Comparison of ENCODE assay signal across 8 cellular contexts in the genomic region with DNA sequence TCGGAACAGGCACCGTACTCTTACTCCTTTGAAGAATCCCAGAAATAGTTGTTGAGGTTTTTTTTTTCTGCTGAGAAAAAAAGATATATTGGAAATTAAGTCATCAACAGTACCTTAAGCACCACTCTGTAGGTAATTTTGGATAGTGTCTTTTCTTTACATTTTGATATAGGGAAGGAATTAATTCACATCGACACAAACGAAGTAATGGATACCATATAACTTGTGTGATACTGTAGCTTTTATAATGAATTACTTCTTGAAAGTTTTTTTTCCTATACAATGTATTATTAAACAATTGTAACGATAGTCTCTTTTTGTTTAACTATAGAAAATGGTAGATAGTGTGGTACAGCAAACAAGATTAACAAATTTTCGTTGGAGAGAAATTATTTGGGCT. TPM values are rescaled to one million over a fixed set of nuclear protein-coding genes. Genes with fewer than 3 reads are reported as not detected.
DNase-seq lines count a peak whose midpoint lies in the region; ATAC-seq, FAIRE-seq and TF ChIP-seq lines count a peak whose summit lies in the region.

No MANE protein-coding gene starts in this region.

- peak overlapping the region; percentile 61 for H3K27ac Mint-ChIP-seq in Caco-2 (ENCODE audit: unreplicated experiment)

- no peak for DNase-seq in Caco-2
- no peak for DNase-seq in RWPE2 (ENCODE audit: low spot score)
- no peak for DNase-seq in esophagus squamous epithelium (lab: John Stamatoyannopoulos, UW)
- DNase-seq in prostate gland (ENCODE audit: low spot score), result no peak
- DNase-seq in HTR-8/SVneo (ENCODE audit: insufficient read length, low spot score), result no peak
- no peak for DNase-seq in AG20443 (ENCODE audit: low spot score)

- TF ChIP-seq CTCF in Caco-2 (IDR thresholded peaks at IDR 0.05; ENCODE audit: insufficient read depth in 1 of 2, low read depth in 1 of 2, low read length in 1 of 2, severe bottlenecking in 1 of 2, unreplicated experiment in 1 of 2), result no peak
- TF ChIP-seq CTCF in RWPE2 (IDR thresholded peaks at IDR 0.05; ENCODE audit: poor library complexity, severe bottlenecking), result no peak
- no peak for TF ChIP-seq CTCF in esophagus squamous epithelium (IDR thresholded peaks at IDR 0.05)
- no peak for TF ChIP-seq CTCF in prostate gland (IDR thresholded peaks at IDR 0.05)

- WGBS in esophagus squamous epithelium, 2 donors, result 36 to 57% methylated on average over 6 of the region's 6 CpGs
- 55% methylated on average over 6 of the region's 6 CpGs for WGBS in prostate gland

- no TSS peak for BruUV-seq in Caco-2 (replicated peaks; lab: Mats Ljungman, UMichigan)

- peak overlapping the region; percentile 97 for H3K4me3 Mint-ChIP-seq in Caco-2 (ENCODE audit: unreplicated experiment)

- H3K27ac ChIP-seq in RWPE2 (ENCODE audit: poor library complexity, severe bottlenecking) (peak overlapping the region; percentile 84), esophagus squamous epithelium (peak overlapping the region in 3 of 4 donors; percentile 98 to 99 (median 98)), prostate gland (peak overlapping the region; percentile 96)

- no peak for FAIRE-seq in HTR-8/SVneo (lab: Jason Lieb, UNC)

- TF ChIP-seq POLR2A in esophagus squamous epithelium (IDR thresholded peaks at IDR 0.05), result no peak
- TF ChIP-seq POLR2A in prostate gland (IDR thresholded peaks at IDR 0.05), result no peak

- H3K4me1 Mint-ChIP-seq in Caco-2 (ENCODE audit: low read depth, unreplicated experiment), result peaks cover 19% of the 10 kb centered on the region

- H3K27me3 ChIP-seq in Caco-2 (replicated peaks; ENCODE audit: control insufficient read depth, insufficient read depth, low read length) (no peaks in the 10 kb centered on the region), RWPE2 (ENCODE audit: insufficient read depth, poor library complexity, severe bottlenecking) (no peaks in the 10 kb centered on the region), esophagus squamous epithelium (no peaks in the 10 kb centered on the region), prostate gland (replicated peaks; ENCODE audit: insufficient read depth) (no peaks in the 10 kb centered on the region)

- CTCF ChIA-PET in Caco-2 (lab: Charles Lee), result interaction anchor here (0.6 to 1.0 kb wide), 3 partner anchors 66 to 376 kb away, joined by 3 to 14 read pairs (median 5); no protein-coding TSS in a partner anchor

- no peaks in the 10 kb centered on the region for H3K27me3 Mint-ChIP-seq in Caco-2 (ENCODE audit: insufficient read depth, unreplicated experiment)

- H3K4me1 ChIP-seq in Caco-2, result peaks cover 9% of the 10 kb centered on the region
- H3K4me1 ChIP-seq in RWPE2 (ENCODE audit: insufficient read depth, poor library complexity, severe bottlenecking), result peaks cover 19% of the 10 kb centered on the region
- H3K4me1 ChIP-seq in esophagus squamous epithelium, result peaks cover 0 to 42% (median 17%) of the 10 kb centered on the region in 3 donors
- H3K4me1 ChIP-seq in prostate gland (replicated peaks), result peaks cover 4% of the 10 kb centered on the region

- H3K9me3 ChIP-seq in Caco-2 (no peaks in the 10 kb centered on the region), RWPE2 (ENCODE audit: severe bottlenecking) (no peaks in the 10 kb centered on the region), esophagus squamous epithelium (no peaks in the 10 kb centered on the region), prostate gland (no peaks in the 10 kb centered on the region)

- H3K36me3 ChIP-seq in Caco-2 (ENCODE audit: control insufficient read depth, insufficient read depth, low read length), result no peaks in the 10 kb centered on the region
- peaks cover 4% of the 10 kb centered on the region for H3K36me3 ChIP-seq in RWPE2 (ENCODE audit: low read depth)
- H3K36me3 ChIP-seq in esophagus squamous epithelium, result no peaks in the 10 kb centered on the region
- H3K36me3 ChIP-seq in prostate gland, result no peaks in the 10 kb centered on the region

- peak overlapping the region; percentile 70 for H3K4me3 ChIP-seq in Caco-2 (ENCODE audit: low read depth, low read length)
- H3K4me3 ChIP-seq in RWPE2 (ENCODE audit: severe bottlenecking), result peak overlapping the region; percentile 84
- H3K4me3 ChIP-seq in esophagus squamous epithelium, result peak overlapping the region; percentile 85 to 99 (median 90)
- H3K4me3 ChIP-seq in prostate gland, result peak overlapping the region; percentile 80 to 85

- H3K9me3 Mint-ChIP-seq in Caco-2 (ENCODE audit: unreplicated experiment), result no peaks in the 10 kb centered on the region

- intact Hi-C loops in Caco-2 (cut with micrococcal nuclease; ENCODE audit: unreplicated experiment), result loop anchor here (1.0 to 5.0 kb wide), 8 partner anchors 22 to 467 kb away; no protein-coding TSS in a partner anchor
- intact Hi-C loops in esophagus squamous epithelium (cut with DNase I), result loop anchor here (5.0 to 10.0 kb wide), 2 partner anchors 378 to 466 kb away; no protein-coding TSS in a partner anchor
- intact Hi-C loops in prostate gland (cut with DNase I), result loop anchor here (2.0 to 5.0 kb wide), 2 partner anchors 376 to 466 kb away; no protein-coding TSS in a partner anchor

- H3K36me3 Mint-ChIP-seq in Caco-2 (ENCODE audit: insufficient read depth, unreplicated experiment), result no peaks in the 10 kb centered on the region

- ATAC-seq in RWPE2 (ENCODE audit: low read depth) (no peak), HG03521 (IDR thresholded peaks at IDR 0.05; ENCODE audit: unreplicated experiment) (no peak), GM21737 (IDR thresholded peaks at IDR 0.05; ENCODE audit: unreplicated experiment) (no peak)

- POLR2A ChIA-PET in Caco-2 (lab: Charles Lee), result no interaction called here

RNA-seq across cellular contexts. Expression of a gene that starts 1.5 kb away (rescaled TPM):
- total RNA-seq in Caco-2 (2022) (13.3 and 14.2 TPM in 2 replicates), esophagus squamous epithelium (10 to 100 TPM; 44.1 to 96.1 (median 78.6) TPM), prostate gland (10 to 100 TPM; 24.4 to 27.8 TPM)
